11 cellular contexts compared by ENCODE assay signal in the genomic region with DNA sequence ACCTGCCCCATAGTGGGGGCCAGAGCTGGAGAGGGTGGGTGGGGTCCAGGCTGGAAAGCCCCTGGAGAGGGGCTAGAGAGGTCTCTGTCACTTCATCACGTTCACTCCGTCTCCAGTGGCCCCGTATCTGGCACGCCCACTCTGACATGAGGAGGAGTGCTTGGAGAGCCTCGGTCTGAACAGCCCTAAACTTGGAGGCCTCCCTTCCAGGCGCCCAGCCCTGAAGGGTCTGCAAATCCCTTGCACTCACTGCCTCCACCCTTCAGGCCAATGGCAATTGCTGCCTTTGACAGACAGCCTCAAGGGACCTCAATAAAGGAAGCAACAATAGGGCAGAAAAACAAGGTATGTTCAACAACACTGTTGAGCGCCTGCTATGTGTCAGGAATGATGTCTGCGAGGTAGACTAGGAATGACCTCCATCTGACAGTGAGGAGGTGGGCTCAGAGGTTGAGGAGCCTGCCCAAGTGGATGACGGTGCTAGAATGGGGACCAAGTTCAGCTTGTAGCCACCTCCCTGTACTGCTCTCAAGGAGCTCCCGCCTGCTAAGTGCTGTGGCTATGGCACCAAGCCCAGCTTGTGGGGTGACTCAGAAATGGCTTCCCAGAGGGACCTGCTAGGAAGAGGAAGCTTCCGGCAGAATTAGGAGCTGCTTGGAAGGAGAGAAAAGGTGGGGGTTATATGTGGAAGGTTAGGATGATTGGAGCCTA. TPM values are rescaled to one million over a fixed set of nuclear protein-coding genes. Genes with fewer than 3 reads are reported as not detected.
DNase-seq lines count a peak whose midpoint lies in the region; ATAC-seq, FAIRE-seq and TF ChIP-seq lines count a peak whose summit lies in the region.
"Had no signal": no experiment of that assay in that cellular context is flagged by ENCODE, and none has a peak within 500 bp of the region (broad histone marks: within the 10 kb centered on the region; RNA-seq: fewer than 3 reads in every experiment).

No MANE protein-coding gene starts in this region.

- H3K27ac Mint-ChIP-seq in neural progenitor cell, result no peak overlapping the region
- H3K27ac Mint-ChIP-seq: activated CD4-positive, alpha-beta T cell treated with anti-CD3 and anti-CD28 coated beads, Interleukin-2, amount 10 ng/mL, durations not matched to agents 7 days and 5 days; naive B cell had no signal

- peak; percentile 86 for FAIRE-seq in H54 (lab: Jason Lieb, UNC)

- H3K4me1 Mint-ChIP-seq in neural progenitor cell, result peaks cover 2% of the 10 kb centered on the region

- POLR2A ChIA-PET in SK-N-SH (lab: Yijun Ruan, JAX), result no interaction called here

- H3K79me2 ChIP-seq in SK-N-SH (ENCODE audit: insufficient read depth) (no peaks in the 10 kb centered on the region), neural progenitor cell (ENCODE audit: low read depth) (no peaks in the 10 kb centered on the region)

- H3K4me1 ChIP-seq in SK-N-SH (ENCODE audit: control insufficient read depth in 1 of 2, insufficient read depth in 2 of 2, low read depth in 1 of 2, low read length in 1 of 2), result no peaks in the 10 kb centered on the region; a peak in 1 of 4 replicates
- no peaks in the 10 kb centered on the region for H3K4me1 ChIP-seq in neural progenitor cell

- CTCF ChIA-PET in SK-N-SH (lab: Yijun Ruan, JAX), result interaction anchor here (0.9 to 4.4 kb wide), 4 partner anchors 9 to 331 kb away, joined by 3 to 22 read pairs (median 6); no protein-coding TSS in a partner anchor

- H3K9me3 Mint-ChIP-seq in neural progenitor cell, result no peaks in the 10 kb centered on the region
- H3K9me3 Mint-ChIP-seq: activated CD4-positive, alpha-beta T cell treated with anti-CD3 and anti-CD28 coated beads, Interleukin-2, amount 10 ng/mL, durations not matched to agents 7 days and 5 days; naive B cell had no signal

- H3K9me2 ChIP-seq in SK-N-SH, result no peaks in the 10 kb centered on the region

- H3K27me3 Mint-ChIP-seq in neural progenitor cell (ENCODE audit: insufficient read depth, low read depth), result peaks cover 18% of the 10 kb centered on the region

- H3K36me3 ChIP-seq in SK-N-SH (replicated peaks in 1 of 2; ENCODE audit: control insufficient read depth in 1 of 2, insufficient read depth in 2 of 2, low read length in 1 of 2) (no peaks in the 10 kb centered on the region), neural progenitor cell (no peaks in the 10 kb centered on the region)

- no peak for TF ChIP-seq RAD21 in SK-N-SH (IDR thresholded peaks at IDR 0.05; ENCODE audit: low read length)

- H3K9me3 ChIP-seq in SK-N-SH (no peaks in the 10 kb centered on the region), neural progenitor cell (ENCODE audit: low read depth) (no peaks in the 10 kb centered on the region)

- H3K36me3 Mint-ChIP-seq in neural progenitor cell, result no peaks in the 10 kb centered on the region
- H3K36me3 Mint-ChIP-seq: naive B cell had no signal

- no peak for TF ChIP-seq EP300 in SK-N-SH (IDR thresholded peaks at IDR 0.05; ENCODE audit: borderline replicate concordance in 1 of 2, low read depth in 1 of 2, low read length in 1 of 2)

- H3K9ac ChIP-seq in SK-N-SH, result no peak overlapping the region
- H3K9ac ChIP-seq in neural progenitor cell, result no peak overlapping the region

- H4K20me1 ChIP-seq in SK-N-SH (ENCODE audit: insufficient read depth) (no peaks in the 10 kb centered on the region), neural progenitor cell (ENCODE audit: low read depth) (no peaks in the 10 kb centered on the region)

- H2AFZ ChIP-seq in SK-N-SH (ENCODE audit: low read depth), result no peak overlapping the region
- no peak overlapping the region for H2AFZ ChIP-seq in neural progenitor cell (replicated peaks)

- H3K27me3 ChIP-seq in SK-N-SH (ENCODE audit: insufficient read depth) (peaks cover 25% of the 10 kb centered on the region; the same call in 1 of the 2 replicates), neural progenitor cell (peaks cover 5% of the 10 kb centered on the region)

- no peak overlapping the region for H3K27ac ChIP-seq in SK-N-SH (ENCODE audit: low read depth in 2 of 2, low read length in 1 of 2)
- H3K27ac ChIP-seq in neural progenitor cell, result no peak overlapping the region

- DNase-seq in A172 (ENCODE audit: low spot score), result peak; percentile 95
- DNase-seq in H54 (ENCODE audit: insufficient read length, low spot score), result peak; percentile 99
- DNase-seq in SK-N-SH, result peak; percentile 30
- peak; percentile 52 for DNase-seq in left ventricle myocardium superior
- DNase-seq in iPS-NIHi7 (ENCODE audit: extremely low spot score), result no peak
- no peak for DNase-seq in NCI-H82 (lab: John Stamatoyannopoulos, UW)
- DNase-seq in neural progenitor cell (ENCODE audit: low spot score), result no peak
- no peak for DNase-seq in KG1 (lab: John Stamatoyannopoulos, UW)
- DNase-seq: activated CD4-positive, alpha-beta T cell treated with anti-CD3 and anti-CD28 coated beads, Interleukin-2, amount 10 ng/mL, durations not matched to agents 7 days and 5 days; naive B cell; NCI-H187 had no signal

- TF ChIP-seq POLR2A in H54 (IDR thresholded peaks at IDR 0.05; ENCODE audit: low read depth, low read length), result no peak

- 30% methylated on average over 11 of the region's 11 CpGs for WGBS in SK-N-SH (ENCODE audit: low lambda C conversion rate)

- intact Hi-C loops in left ventricle myocardium superior (cut with micrococcal nuclease), result no loop called here

- peak; percentile 59 for ATAC-seq in left ventricle myocardium superior

- H3K4me3 ChIP-seq in SK-N-SH (ENCODE audit: low read depth in 2 of 2, low read length in 1 of 2) (no peak overlapping the region), neural progenitor cell (no peak overlapping the region)

- peak overlapping the region; percentile 28 for H3K4me2 ChIP-seq in SK-N-SH
- no peak overlapping the region for H3K4me2 ChIP-seq in neural progenitor cell

- H3F3A ChIP-seq in SK-N-SH (replicated peaks; ENCODE audit: insufficient read depth) (no peaks in the 10 kb centered on the region), neural progenitor cell (ENCODE audit: low read depth) (no peaks in the 10 kb centered on the region)

- H3K4me3 Mint-ChIP-seq in neural progenitor cell, result no peak overlapping the region
- H3K4me3 Mint-ChIP-seq: activated CD4-positive, alpha-beta T cell treated with anti-CD3 and anti-CD28 coated beads, Interleukin-2, amount 10 ng/mL, durations not matched to agents 7 days and 5 days had no signal

- TF ChIP-seq CTCF in SK-N-SH (IDR thresholded peaks at IDR 0.05), result no peak
- no peak for TF ChIP-seq CTCF in neural progenitor cell (IDR thresholded peaks at IDR 0.05)

TF ChIP-seq in SK-N-SH, 30 proteins besides CTCF, POLR2A, EP300 and RAD21 (continues in another document):
- TF ChIP-seq, protein P1, sequence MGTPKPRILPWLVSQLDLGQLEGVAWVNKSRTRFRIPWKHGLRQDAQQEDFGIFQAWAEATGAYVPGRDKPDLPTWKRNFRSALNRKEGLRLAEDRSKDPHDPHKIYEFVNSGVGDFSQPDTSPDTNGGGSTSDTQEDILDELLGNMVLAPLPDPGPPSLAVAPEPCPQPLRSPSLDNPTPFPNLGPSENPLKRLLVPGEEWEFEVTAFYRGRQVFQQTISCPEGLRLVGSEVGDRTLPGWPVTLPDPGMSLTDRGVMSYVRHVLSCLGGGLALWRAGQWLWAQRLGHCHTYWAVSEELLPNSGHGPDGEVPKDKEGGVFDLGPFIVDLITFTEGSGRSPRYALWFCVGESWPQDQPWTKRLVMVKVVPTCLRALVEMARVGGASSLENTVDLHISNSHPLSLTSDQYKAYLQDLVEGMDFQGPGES (IDR thresholded peaks at IDR 0.05; ENCODE audit: low read depth, low read length), result no peak
- no peak; the same call in 1 of the 2 replicates for TF ChIP-seq TCF12 (IDR thresholded peaks at IDR 0.05)
- TF ChIP-seq SIN3A (IDR thresholded peaks at IDR 0.05; ENCODE audit: borderline replicate concordance, low read depth, low read length), result no peak
- TF ChIP-seq FOXM1 (IDR thresholded peaks at IDR 0.05; ENCODE audit: low read depth), result no peak
- TF ChIP-seq, protein P2, sequence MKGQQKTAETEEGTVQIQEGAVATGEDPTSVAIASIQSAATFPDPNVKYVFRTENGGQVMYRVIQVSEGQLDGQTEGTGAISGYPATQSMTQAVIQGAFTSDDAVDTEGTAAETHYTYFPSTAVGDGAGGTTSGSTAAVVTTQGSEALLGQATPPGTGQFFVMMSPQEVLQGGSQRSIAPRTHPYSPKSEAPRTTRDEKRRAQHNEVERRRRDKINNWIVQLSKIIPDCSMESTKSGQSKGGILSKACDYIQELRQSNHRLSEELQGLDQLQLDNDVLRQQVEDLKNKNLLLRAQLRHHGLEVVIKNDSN (IDR thresholded peaks at IDR 0.05; ENCODE audit: borderline replicate concordance, low read depth), result no peak
- TF ChIP-seq ELF1 (IDR thresholded peaks at IDR 0.05), result no peak

RNA-seq across cellular contexts. Expression of a gene that starts 2.9 kb away (rescaled TPM):
- total RNA-seq in A172 (2014; rRNA removed; shearing (Covaris generic)), result not detected in 2 replicates
- 0.02 TPM in 1 of 2 replicates, not detected in the other for polyA plus RNA-seq in SK-N-SH (2012; rRNA removed)
- polyA plus RNA-seq in SK-N-SH (2012; cell fraction: cytosol; rRNA removed), result not detected in 2 replicates
- polyA plus RNA-seq in SK-N-SH (2012; cell fraction: nucleus; rRNA removed), result not detected in 2 replicates
- total RNA-seq in left ventricle myocardium superior (not detected), neural progenitor cell (ENCODE audit: low replicate concordance) (not detected in 2 replicates)
- total RNA-seq: activated CD4-positive, alpha-beta T cell treated with anti-CD3 and anti-CD28 coated beads, Interleukin-2, amount 10 ng/mL, durations not matched to agents 7 days and 5 days had no signal

RNA-seq across cellular contexts. Expression of a gene that starts 22.8 kb away (rescaled TPM):
- not detected in 2 replicates for total RNA-seq in A172 (2014; rRNA removed; shearing (Covaris generic))
- polyA plus RNA-seq in SK-N-SH (2012; rRNA removed), result not detected in 2 replicates
- not detected in 2 replicates for polyA plus RNA-seq in SK-N-SH (2012; cell fraction: cytosol; rRNA removed)
- polyA plus RNA-seq in SK-N-SH (2012; cell fraction: nucleus; rRNA removed), result not detected in 2 replicates
- not detected for total RNA-seq in left ventricle myocardium superior
- total RNA-seq in neural progenitor cell (ENCODE audit: low replicate concordance), result not detected in 2 replicates
- total RNA-seq: activated CD4-positive, alpha-beta T cell treated with anti-CD3 and anti-CD28 coated beads, Interleukin-2, amount 10 ng/mL, durations not matched to agents 7 days and 5 days had no signal

RNA-seq across cellular contexts. Expression of a gene that starts 29.5 kb away (rescaled TPM):
- 10.3 and 16.1 TPM in 2 replicates for total RNA-seq in A172 (2014; rRNA removed; shearing (Covaris generic))
- polyA plus RNA-seq in SK-N-SH (2012; rRNA removed), result 28.5 and 32.8 TPM in 2 replicates
- polyA plus RNA-seq in SK-N-SH (2012; cell fraction: cytosol; rRNA removed), result 22.0 and 22.7 TPM in 2 replicates
- polyA plus RNA-seq in SK-N-SH (2012; cell fraction: nucleus; rRNA removed), result 61.0 and 72.2 TPM in 2 replicates
- total RNA-seq in left ventricle myocardium superior, result 10.1 TPM
- 25.8 and 30.0 TPM in 2 replicates for total RNA-seq in neural progenitor cell (ENCODE audit: low replicate concordance)

RNA-seq across cellular contexts. Expression of a gene that starts 41.4 kb away (rescaled TPM):
- total RNA-seq in A172 (2014; rRNA removed; shearing (Covaris generic)), result not detected in 2 replicates
- not detected in 2 replicates for polyA plus RNA-seq in SK-N-SH (2012; rRNA removed)
- not detected in 2 replicates for polyA plus RNA-seq in SK-N-SH (2012; cell fraction: cytosol; rRNA removed)
- not detected in 2 replicates for polyA plus RNA-seq in SK-N-SH (2012; cell fraction: nucleus; rRNA removed)
- total RNA-seq in left ventricle myocardium superior (not detected), neural progenitor cell (ENCODE audit: low replicate concordance) (0.13 and 0.37 TPM in 2 replicates)

RNA-seq across cellular contexts. Expression of a gene that starts 48.8 kb away (rescaled TPM):
- not detected in 2 replicates for total RNA-seq in A172 (2014; rRNA removed; shearing (Covaris generic))
- 0.02 TPM in 1 of 2 replicates, not detected in the other for polyA plus RNA-seq in SK-N-SH (2012; rRNA removed)
- 0.05 TPM in 1 of 2 replicates, not detected in the other for polyA plus RNA-seq in SK-N-SH (2012; cell fraction: cytosol; rRNA removed)
- polyA plus RNA-seq in SK-N-SH (2012; cell fraction: nucleus; rRNA removed), result not detected in 2 replicates
- total RNA-seq in left ventricle myocardium superior, result not detected
- total RNA-seq in neural progenitor cell (ENCODE audit: low replicate concordance), result not detected in 2 replicates
- total RNA-seq: activated CD4-positive, alpha-beta T cell treated with anti-CD3 and anti-CD28 coated beads, Interleukin-2, amount 10 ng/mL, durations not matched to agents 7 days and 5 days had no signal

Comparison
In these comparisons a context has a peak if more than half of its experiments do, and no peak if none do; other contexts are left out.
1. DNase-seq: peak in A172 (single experiment), H54 (single experiment), SK-N-SH (single experiment) and left ventricle myocardium superior (single experiment); none in iPS-NIHi7 (single experiment), NCI-H82 (single experiment), neural progenitor cell (single experiment) and KG1 (single experiment).